In genomic region chr19:52786078-52786463, GRCh38 we compare ENCODE assay signal across 1 cellular context.
TF ChIP-seq lines count a peak whose summit lies in the region.

No MANE protein-coding gene starts in this region.

TF ChIP-seq in H1, 55 proteins besides CTCF, POLR2A, EP300 and RAD21 (continued from another document):
- TF ChIP-seq RNF2 (IDR thresholded peaks at IDR 0.05; ENCODE audit: borderline replicate concordance, low read depth, low read length, missing control alignments, poor library complexity, severe bottlenecking) (no peak), HDAC2 (IDR thresholded peaks at IDR 0.05; ENCODE audit: borderline replicate concordance in 1 of 2, low read depth in 2 of 2, low read length in 2 of 2) (no peak), CEBPB (IDR thresholded peaks at IDR 0.05; ENCODE audit: low read depth, low read length) (no peak), SRF (IDR thresholded peaks at IDR 0.05; ENCODE audit: low read depth, low read length) (no peak), CREB1 (IDR thresholded peaks at IDR 0.05) (no peak)
